In genomic region chr13:79919109-79919508, GRCh38 we compare ENCODE assay signal across 18 cellular contexts.
"Had no signal": no experiment of that assay in that cellular context is flagged by ENCODE, and none has a peak within 500 bp of the region (broad histone marks: within the 10 kb centered on the region; RNA-seq: fewer than 3 reads in every experiment).

No MANE protein-coding gene starts in this region.

- H3K4me3 ChIP-seq: esophagus squamous epithelium, thyroid gland, upper lobe of right lung had no signal

- H3K4me1 ChIP-seq: thyroid gland, upper lobe of right lung had no signal

- H3K27ac ChIP-seq: thyroid gland, upper lobe of right lung, VCaP had no signal

- DNase-seq: activated CD8-positive, alpha-beta memory T cell treated with anti-CD3 and anti-CD28 coated beads, Interleukin-2, amount 10 ng/mL, durations not matched to agents 7 days and 5 days; activated CD8-positive, alpha-beta T cell treated with anti-CD3 and anti-CD28 coated beads for 36 hours; activated gamma-delta T cell; activated naive CD4-positive, alpha-beta T cell treated with anti-CD3 and anti-CD28 coated beads, Interleukin-2, amount 50 U/mL, for 16 hours; activated naive CD8-positive, alpha-beta T cell treated with anti-CD3 and anti-CD28 coated beads, Interleukin-2, amount 50 U/mL, for 24 hours; activated T-cell treated with anti-CD3 and anti-CD28 coated beads for 4 hours; cortex of kidney; endodermal cell; esophagus squamous epithelium; posterior cingulate gyrus; stimulated activated CD4-positive, alpha-beta T cell treated with anti-CD3 and anti-CD28 coated beads, Interleukin-12 subunit alpha, Interleukin-12 subunit beta, amount 100 ng/mL, for 4 hours; stimulated activated CD4-positive, alpha-beta T cell treated with anti-CD3 and anti-CD28 coated beads, Interleukin-4, amount 100 ng/mL, for 4 hours; substantia nigra; thyroid gland; upper lobe of right lung had no signal

- H3K36me3 ChIP-seq: esophagus squamous epithelium, thyroid gland, upper lobe of right lung had no signal

- H3K9me3 ChIP-seq: thyroid gland, upper lobe of right lung had no signal

- H3K27me3 ChIP-seq: esophagus squamous epithelium, thyroid gland, upper lobe of right lung had no signal

- ATAC-seq: activated CD4-positive, CD25-positive, alpha-beta regulatory T cell treated with anti-CD3 and anti-CD28 coated beads, Interleukin-2, amount 50 U/mL, for 24 hours; activated CD8-positive, alpha-beta memory T cell treated with anti-CD3 and anti-CD28 coated beads, Interleukin-2, amount 10 ng/mL, durations not matched to agents 7 days and 5 days; activated CD8-positive, alpha-beta T cell treated with anti-CD3 and anti-CD28 coated beads for 36 hours; activated naive CD8-positive, alpha-beta T cell treated with anti-CD3 and anti-CD28 coated beads, Interleukin-2, amount 50 U/mL, for 24 hours; left lobe of liver; upper lobe of right lung had no signal
